In genomic region chr1:116417678-116418077, GRCh38 we compare ENCODE assay signal across 8 cellular contexts. TPM values are rescaled to one million over a fixed set of nuclear protein-coding genes. Genes with fewer than 3 reads are reported as not detected.
DNase-seq lines count a peak whose midpoint lies in the region; ATAC-seq and TF ChIP-seq lines count a peak whose summit lies in the region.

No MANE protein-coding gene starts in this region.

- H3K9me3 Mint-ChIP-seq in activated naive CD4-positive, alpha-beta T cell treated with anti-CD3 and anti-CD28 coated beads for 36 hours: no peaks in the 10 kb centered on the region
- H3K9me3 Mint-ChIP-seq in brain: no peaks in the 10 kb centered on the region

- POLR2A ChIA-PET in GM10248 (lab: Yijun Ruan, JAX): no interaction called here

- H3K4me1 ChIP-seq in lung (ENCODE audit: control insufficient read depth in 2 of 2, insufficient read depth in 2 of 2, low read length in 2 of 2) (peaks cover 3 to 7% of the 10 kb centered on the region in 2 donors), tibial artery (peaks cover 0 to 26% (median 14%) of the 10 kb centered on the region in 4 donors)

- H3K27me3 Mint-ChIP-seq in activated naive CD4-positive, alpha-beta T cell treated with anti-CD3 and anti-CD28 coated beads for 36 hours (ENCODE audit: low read depth): no peaks in the 10 kb centered on the region
- peaks cover 5% of the 10 kb centered on the region for H3K27me3 Mint-ChIP-seq in brain

- H3K36me3 Mint-ChIP-seq in activated naive CD4-positive, alpha-beta T cell treated with anti-CD3 and anti-CD28 coated beads for 36 hours (ENCODE audit: low read depth): peaks cover 2% of the 10 kb centered on the region
- H3K36me3 Mint-ChIP-seq in brain: no peaks in the 10 kb centered on the region

- intact Hi-C loops in activated naive CD4-positive, alpha-beta T cell treated with anti-CD3 and anti-CD28 coated beads for 36 hours (cut with micrococcal nuclease): loop anchor here (1.0 to 2.0 kb wide), 4 partner anchors 39 to 278 kb away; no protein-coding TSS in a partner anchor
- intact Hi-C loops in tibial artery (cut with DNase I; ENCODE audit: low total_unique reads): loop anchor here (10.0 kb wide), 1 partner anchor 53 kb away; no protein-coding TSS in a partner anchor

- WGBS in lung, 2 donors: 64 to 75% methylated on average over 6 of the region's 6 CpGs

- CTCF ChIA-PET in activated naive CD4-positive, alpha-beta T cell treated with anti-CD3 and anti-CD28 coated beads for 36 hours (lab: Charles Lee): interaction anchor here (0.8 to 1.7 kb wide), 5 partner anchors 11 to 266 kb away, joined by 4 to 5 read pairs (median 4); no protein-coding TSS in a partner anchor
- CTCF ChIA-PET in GM10248 (lab: Yijun Ruan, JAX): interaction anchor here (1.2 to 5.3 kb wide), 7 partner anchors 11 to 397 kb away, joined by 3 to 35 read pairs (median 4); no protein-coding TSS in a partner anchor

- H3K4me3 Mint-ChIP-seq in activated naive CD4-positive, alpha-beta T cell treated with anti-CD3 and anti-CD28 coated beads for 36 hours: peak overlapping the region; percentile 87
- peak overlapping the region; percentile 77 to 93 (median 89) for H3K4me3 Mint-ChIP-seq in brain

- H3K4me3 ChIP-seq in lung: peak overlapping the region; percentile 90
- peak overlapping the region; percentile 84 to 92 for H3K4me3 ChIP-seq in tibial artery

- DNase-seq in activated naive CD4-positive, alpha-beta T cell treated with anti-CD3 and anti-CD28 coated beads for 36 hours: no peak
- no peak for DNase-seq in activated naive CD4-positive, alpha-beta T cell treated with Interleukin-2 at 50 U/mL for 16 hours
- DNase-seq in lung (ENCODE audit: low spot score) (peak; percentile 24), tibial artery (no peak), GM10248 (ENCODE audit: extremely low spot score) (no peak)

- H3K27ac ChIP-seq in lung (ENCODE audit: low read depth in 1 of 2, low read length in 1 of 2): peak overlapping the region in 1 of 2 donors; percentile 90
- peak overlapping the region; percentile 64 to 82 for H3K27ac ChIP-seq in tibial artery

- H3K27me3 ChIP-seq in lung (ENCODE audit: control insufficient read depth, insufficient read depth) (no peaks in the 10 kb centered on the region), tibial artery (no peaks in the 10 kb centered on the region)

- peak overlapping the region; percentile 78 for H3K27ac Mint-ChIP-seq in activated naive CD4-positive, alpha-beta T cell treated with anti-CD3 and anti-CD28 coated beads for 36 hours
- H3K27ac Mint-ChIP-seq in brain: peak overlapping the region; percentile 89 to 93 (median 92)

- ATAC-seq in lung (ENCODE audit: insufficient read depth, low FRiP score): no peak
- no peak for ATAC-seq in HG02840 (IDR thresholded peaks at IDR 0.05; ENCODE audit: low FRiP score, unreplicated experiment)
- no peak for ATAC-seq in HG03025 (IDR thresholded peaks at IDR 0.05; ENCODE audit: low FRiP score, unreplicated experiment)

- TF ChIP-seq CTCF in brain (conservative IDR thresholded peaks at IDR 0.05): no peak
- no peak for TF ChIP-seq CTCF in lung (IDR thresholded peaks at IDR 0.05; ENCODE audit: control extremely low read depth, extremely low read depth)
- no peak for TF ChIP-seq CTCF in tibial artery (IDR thresholded peaks at IDR 0.05)
- no peak for TF ChIP-seq CTCF in GM10248 (IDR thresholded peaks at IDR 0.05; ENCODE audit: control extremely low read depth, extremely low read depth, low read depth, missing control alignments)

- H3K36me3 ChIP-seq in lung (ENCODE audit: control insufficient read depth in 2 of 2, insufficient read depth in 2 of 2, low read length in 2 of 2) (no peaks in the 10 kb centered on the region), tibial artery (no peaks in the 10 kb centered on the region)

- peaks cover 36% of the 10 kb centered on the region for H3K4me1 Mint-ChIP-seq in activated naive CD4-positive, alpha-beta T cell treated with anti-CD3 and anti-CD28 coated beads for 36 hours (ENCODE audit: low read depth)
- H3K4me1 Mint-ChIP-seq in brain: peaks cover 36% of the 10 kb centered on the region

- H3K9me3 ChIP-seq in lung (ENCODE audit: control insufficient read depth in 2 of 2, insufficient read depth in 1 of 2, low read length in 1 of 2) (no peaks in the 10 kb centered on the region), tibial artery (no peaks in the 10 kb centered on the region)

RNA-seq across cellular contexts. Expression of gene ATP1A1, which starts 44.6 kb away (rescaled TPM):
- 100 to 1,000 TPM; 360 to 370 TPM for total RNA-seq in activated naive CD4-positive, alpha-beta T cell treated with anti-CD3 and anti-CD28 coated beads for 36 hours
- polyA plus RNA-seq in brain (ENCODE audit: insufficient read depth, low read depth, low replicate concordance): 432 TPM
- total RNA-seq in lung: 100 to 1,000 TPM; 561 to 715 TPM
- polyA plus RNA-seq in lung: 100 to 1,000 TPM; 320 to 663 TPM
